ENCODE assay signal across 21 cellular contexts in genomic region chr16:71693168-71693567, GRCh38. TPM values are rescaled to one million over a fixed set of nuclear protein-coding genes. Genes with fewer than 3 reads are reported as not detected.
DNase-seq lines count a peak whose midpoint lies in the region; ATAC-seq, FAIRE-seq and TF ChIP-seq lines count a peak whose summit lies in the region.
"Had no signal": no experiment of that assay in that cellular context is flagged by ENCODE, and none has a peak within 500 bp of the region (broad histone marks: within the 10 kb centered on the region; RNA-seq: fewer than 3 reads in every experiment).

No MANE protein-coding gene starts in this region.

- intact Hi-C loops in dorsolateral prefrontal cortex (cut with DNase I): no loop called here
- intact Hi-C loops in pancreas (cut with DNase I): no loop called here

- H3K4me3 ChIP-seq in dorsolateral prefrontal cortex: no peak overlapping the region
- no peak overlapping the region for H3K4me3 ChIP-seq in pancreas
- H3K4me3 ChIP-seq: A549, K562 had no signal

- FAIRE-seq in GM19239 (lab: Jason Lieb, UNC) (peak; percentile 75), HTR-8/SVneo (lab: Jason Lieb, UNC) (peak; percentile 74), pancreas (lab: Jason Lieb, UNC) (no peak)
- FAIRE-seq: A549, H1, K562 had no signal

- no peaks in the 10 kb centered on the region for H3K36me3 ChIP-seq in pancreas

- DNase-seq in GM10248 (ENCODE audit: extremely low spot score) (peak; percentile 28), GM19239 (ENCODE audit: insufficient read length, low spot score) (peak; percentile 14), HTR-8/SVneo (ENCODE audit: insufficient read length, low spot score) (no peak), kidney tubule cell (ENCODE audit: low spot score) (peak; percentile 15), dorsolateral prefrontal cortex (no peak), NCI-H2227 treated with DMSO at 0.1 percent for 48 hours (lab: John Stamatoyannopoulos, UW) (no peak), HuH-7 (ENCODE audit: low spot score) (no peak), pancreas (no peak)
- DNase-seq: C1 segment of cervical spinal cord; CD8-positive, alpha-beta memory T cell; NCI-H1105 treated with DMSO at 0.1 percent for 48 hours; NCI-H1694; NCI-H2081 treated with DMSO at 0.1 percent for 48 hours; NCI-H510A; NCI-H748 treated with DMSO at 0.1 percent for 48 hours; NK-92 treated with Interleukin-12 subunit alpha and Interleukin-12 subunit beta, amount 100 ng/mL, for 24 hours; SHP77; SK-N-SH had no signal

- POLR2A ChIA-PET in GM10248 (lab: Yijun Ruan, JAX): no interaction called here

- no peak for TF ChIP-seq CTCF in GM10248 (IDR thresholded peaks at IDR 0.05; ENCODE audit: control extremely low read depth, extremely low read depth, low read depth, missing control alignments)
- no peak for TF ChIP-seq CTCF in dorsolateral prefrontal cortex (IDR thresholded peaks at IDR 0.05 in 54 of 56, conservative IDR thresholded peaks at IDR 0.05 in 2 of 56; ENCODE audit: low read depth in 1 of 56, partially characterized antibody in 56 of 56)
- no peak for TF ChIP-seq CTCF in pancreas (IDR thresholded peaks at IDR 0.05)

- H3K4me1 ChIP-seq in pancreas: no peaks in the 10 kb centered on the region

- H3K27me3 ChIP-seq in dorsolateral prefrontal cortex (no peaks in the 10 kb centered on the region), pancreas (no peaks in the 10 kb centered on the region)

- H3K27ac ChIP-seq in dorsolateral prefrontal cortex: no peak overlapping the region
- no peak overlapping the region for H3K27ac ChIP-seq in pancreas
- H3K27ac ChIP-seq: A549 had no signal

- no peak for ATAC-seq in pancreas
- ATAC-seq: A549, K562 had no signal

- H3K9me3 ChIP-seq in pancreas: no peaks in the 10 kb centered on the region
- H3K9me3 ChIP-seq: A549, SK-N-SH had no signal

- CTCF ChIA-PET in GM10248 (lab: Yijun Ruan, JAX): interaction anchor here (1.2 kb wide), 1 partner anchor 37 kb away, joined by 4 read pairs; no protein-coding TSS in a partner anchor

- 95 to 97% methylated on average over 5 of the region's 5 CpGs for WGBS in pancreas, 2 donors

RNA-seq across cellular contexts. Expression of gene PHLPP2, which starts 31.3 kb away (rescaled TPM):
- total RNA-seq in dorsolateral prefrontal cortex: 10 to 100 TPM; 20.7 to 60.6 (median 39.9) TPM
- 1 to 10 TPM; 2.0 to 4.6 (median 3.1) TPM for total RNA-seq in pancreas
- polyA plus RNA-seq in pancreas: 1 to 10 TPM; 1.3 to 2.3 TPM

Comparison
In these comparisons a context has a peak if more than half of its experiments do, and no peak if none do; other contexts are left out.
1. DNase-seq: peak in GM10248 (single experiment), GM19239 (single experiment) and kidney tubule cell (single experiment); none in HTR-8/SVneo (single experiment), dorsolateral prefrontal cortex (0 of 10), NCI-H2227 treated with DMSO at 0.1 percent for 48 hours (single experiment), HuH-7 (single experiment) and pancreas (0 of 6).